ENCODE assay signal across 8 cellular contexts in the genomic region with DNA sequence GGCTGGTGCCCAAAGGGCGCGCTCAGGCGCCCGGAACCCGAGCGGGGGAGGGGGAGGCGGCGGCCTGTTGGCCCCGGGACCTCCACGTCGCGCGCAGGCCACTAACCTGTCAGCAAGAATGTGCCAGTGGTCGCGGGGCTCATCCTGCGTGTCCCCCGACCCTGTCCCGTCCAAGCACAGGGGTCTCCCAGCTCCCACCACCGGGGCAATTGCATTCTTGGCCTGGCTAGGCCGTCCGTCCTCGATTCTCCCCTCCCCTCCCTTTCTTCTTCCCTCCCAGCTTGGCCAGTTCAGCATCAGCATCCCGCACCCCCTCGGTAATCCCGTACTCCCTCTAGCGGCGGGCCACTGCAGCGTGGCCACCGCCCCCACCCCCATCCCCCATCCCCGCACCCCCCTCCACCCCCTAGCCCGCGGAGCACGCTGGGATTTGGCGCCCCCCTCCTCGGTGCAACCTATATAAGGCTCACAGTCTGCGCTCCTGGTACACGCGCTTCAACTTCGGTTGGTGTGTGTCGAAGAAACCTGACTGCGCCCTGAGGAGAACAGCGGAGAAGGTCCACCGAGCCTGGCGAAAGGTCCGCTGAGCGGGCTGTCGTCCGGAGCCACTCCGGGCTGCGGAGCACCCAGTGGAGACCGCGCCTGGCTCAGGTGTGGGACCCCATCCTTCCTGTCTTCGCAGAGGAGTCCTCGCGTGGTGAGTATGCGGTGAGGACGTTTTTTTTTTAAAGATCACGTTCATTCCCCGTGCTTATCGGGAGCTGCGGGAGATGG. TPM values are rescaled to one million over a fixed set of nuclear protein-coding genes. Genes with fewer than 3 reads are reported as not detected.
DNase-seq lines count a peak whose midpoint lies in the region; ATAC-seq and TF ChIP-seq lines count a peak whose summit lies in the region.

A gene with protein sequence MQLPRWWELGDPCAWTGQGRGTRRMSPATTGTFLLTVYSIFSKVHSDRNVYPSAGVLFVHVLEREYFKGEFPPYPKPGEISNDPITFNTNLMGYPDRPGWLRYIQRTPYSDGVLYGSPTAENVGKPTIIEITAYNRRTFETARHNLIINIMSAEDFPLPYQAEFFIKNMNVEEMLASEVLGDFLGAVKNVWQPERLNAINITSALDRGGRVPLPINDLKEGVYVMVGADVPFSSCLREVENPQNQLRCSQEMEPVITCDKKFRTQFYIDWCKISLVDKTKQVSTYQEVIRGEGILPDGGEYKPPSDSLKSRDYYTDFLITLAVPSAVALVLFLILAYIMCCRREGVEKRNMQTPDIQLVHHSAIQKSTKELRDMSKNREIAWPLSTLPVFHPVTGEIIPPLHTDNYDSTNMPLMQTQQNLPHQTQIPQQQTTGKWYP (minus strand): TSS at position 250 of the 774 bp plus-strand sequence. CDS start 35 bp downstream, at position 215.

- intact Hi-C loops in spleen (cut with DNase I; ENCODE audit: low total_unique reads) = no loop called here

- TF ChIP-seq CTCF in AG10803 (conservative IDR thresholded peaks at IDR 0.05; ENCODE audit: low read length) (peak; percentile 53), kidney epithelial cell (IDR thresholded peaks at IDR 0.05; ENCODE audit: insufficient read depth, low read length, poor library complexity, severe bottlenecking) (peak; percentile 53), spleen (IDR thresholded peaks at IDR 0.05 in 8 of 11, conservative IDR thresholded peaks at IDR 0.05 in 3 of 11) (peak in 9 of 11 experiments; percentile 14 to 79 (median 68))

- H3K4me3 ChIP-seq in AG10803 (ENCODE audit: low read length) (peak within 1 kb of the TSS; percentile 80), kidney epithelial cell (ENCODE audit: low read depth, low read length) (peak within 1 kb of the TSS; percentile 52), spleen (peak within 1 kb of the TSS; percentile 38 to 76 (median 54))

- H3K27me3 ChIP-seq in kidney epithelial cell (ENCODE audit: control insufficient read depth, insufficient read depth, low read length) (no peaks in the 10 kb centered on the region), spleen (replicated peaks in 1 of 7) (peaks cover 0 to 63% (median 28%) of the 10 kb centered on the region in 7 donors)

- H3K27ac ChIP-seq in cingulate gyrus (ENCODE audit: low read depth, low read length) (peak within 1 kb of the TSS; percentile 88), spleen (peak within 1 kb of the TSS; percentile 49 to 84 (median 78))

- 23 to 34% (median 27%) methylated on average over 40 to 61 of the region's 61 CpGs for WGBS in spleen, 5 donors

- TF ChIP-seq POLR2A in GM19099 (IDR thresholded peaks at IDR 0.05; ENCODE audit: extremely low read depth, insufficient read length, low read depth) = peak; percentile 88
- no peak for TF ChIP-seq POLR2A in spleen (IDR thresholded peaks at IDR 0.05)

- H3K36me3 ChIP-seq in kidney epithelial cell (ENCODE audit: control insufficient read depth, insufficient read depth, low read length) (no peaks in the 10 kb centered on the region), spleen (no peaks in the 10 kb centered on the region)

- DNase-seq in AG10803 (ENCODE audit: low read depth) (peak; percentile 79), NCI-H1694 treated with DMSO at 0.1 percent for 48 hours (lab: John Stamatoyannopoulos, UW) (peak; percentile 51), UCSD-AML1 (lab: John Stamatoyannopoulos, UW; ENCODE audit: unreplicated experiment) (peak; percentile 4), kidney epithelial cell (ENCODE audit: low read depth) (no peak), spleen (peak; percentile 88)

- H3K9me3 ChIP-seq in spleen = peaks cover 0 to 20% (median 3%) of the 10 kb centered on the region in 8 donors

- peaks cover 0 to 60% (median 32%) of the 10 kb centered on the region in 6 donors for H3K4me1 ChIP-seq in spleen

- no peak for ATAC-seq in GM21515 (IDR thresholded peaks at IDR 0.05; ENCODE audit: unreplicated experiment)

RNA-seq across cellular contexts. Expression of the gene that starts here (rescaled TPM):
- total RNA-seq in kidney epithelial cell = 24.9 and 33.6 TPM in 2 replicates
- total RNA-seq in spleen = 10 to 100 TPM; 34.4 to 93.7 (median 61.8) TPM
- polyA plus RNA-seq in spleen = 10 to 100 TPM in 2 of 3 donors, 1 to 10 TPM in 1; 9.6 to 19.5 (median 12.3) TPM
